ENCODE assay signal across 23 cellular contexts in the genomic region with DNA sequence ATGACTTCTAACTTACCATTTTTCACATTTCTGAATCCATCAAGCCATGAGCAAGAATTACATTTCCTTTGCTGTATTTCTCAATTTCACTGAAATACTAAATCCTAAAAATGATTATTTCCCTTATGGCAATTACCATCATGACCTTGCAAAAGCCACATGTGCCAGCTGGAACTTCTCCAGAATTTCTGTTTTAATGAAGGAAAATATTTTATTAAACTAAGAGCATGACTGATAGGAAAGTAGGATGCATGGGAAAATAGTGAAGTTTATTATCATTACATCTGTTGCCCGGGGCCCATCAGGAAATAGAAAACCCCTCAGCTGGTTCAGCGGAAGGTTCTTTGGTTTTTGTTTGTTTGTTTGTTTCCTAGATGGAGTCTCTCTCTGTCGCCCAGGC.
"Had no signal": no experiment of that assay in that cellular context is flagged by ENCODE, and none has a peak within 500 bp of the region (broad histone marks: within the 10 kb centered on the region; RNA-seq: fewer than 3 reads in every experiment).

No MANE protein-coding gene starts in this region.

- DNase-seq: colonic mucosa; cortex of kidney; dermis blood vessel endothelial cell; dorsolateral prefrontal cortex; effector CD4-positive, alpha-beta T cell; effector CD8-positive, alpha-beta T cell; effector memory CD4-positive, alpha-beta T cell; effector memory CD8-positive, alpha-beta T cell; endodermal cell; erythroblast; esophagus squamous epithelium; foreskin fibroblast; foreskin keratinocyte; foreskin melanocyte; gastrocnemius medialis; glutamatergic neuron; head of caudate nucleus; heart left ventricle; heart right ventricle had no signal

- H3K27ac ChIP-seq: colonic mucosa, coronary artery, dorsolateral prefrontal cortex, epithelial cell of prostate, esophagus muscularis mucosa, esophagus squamous epithelium, foreskin keratinocyte, gastrocnemius medialis, gastroesophageal sphincter, heart left ventricle, heart right ventricle had no signal

- H3K36me3 ChIP-seq: colonic mucosa, esophagus muscularis mucosa, esophagus squamous epithelium, gastrocnemius medialis, gastroesophageal sphincter, heart left ventricle, heart right ventricle had no signal

- H3K9me3 ChIP-seq: colonic mucosa, esophagus muscularis mucosa, esophagus squamous epithelium, gastrocnemius medialis, gastroesophageal sphincter, heart left ventricle, heart right ventricle had no signal

- H3K4me3 ChIP-seq: colonic mucosa, coronary artery, dorsolateral prefrontal cortex, esophagus muscularis mucosa, esophagus squamous epithelium, gastrocnemius medialis, gastroesophageal sphincter, heart left ventricle, heart right ventricle had no signal

- H3K27me3 ChIP-seq: colonic mucosa, dorsolateral prefrontal cortex, gastrocnemius medialis, heart left ventricle had no signal

- H3K4me1 ChIP-seq: colonic mucosa, esophagus muscularis mucosa, esophagus squamous epithelium, gastrocnemius medialis, gastroesophageal sphincter, heart left ventricle had no signal
